Comparison of ENCODE assay signal across 8 cellular contexts in the genomic region with DNA sequence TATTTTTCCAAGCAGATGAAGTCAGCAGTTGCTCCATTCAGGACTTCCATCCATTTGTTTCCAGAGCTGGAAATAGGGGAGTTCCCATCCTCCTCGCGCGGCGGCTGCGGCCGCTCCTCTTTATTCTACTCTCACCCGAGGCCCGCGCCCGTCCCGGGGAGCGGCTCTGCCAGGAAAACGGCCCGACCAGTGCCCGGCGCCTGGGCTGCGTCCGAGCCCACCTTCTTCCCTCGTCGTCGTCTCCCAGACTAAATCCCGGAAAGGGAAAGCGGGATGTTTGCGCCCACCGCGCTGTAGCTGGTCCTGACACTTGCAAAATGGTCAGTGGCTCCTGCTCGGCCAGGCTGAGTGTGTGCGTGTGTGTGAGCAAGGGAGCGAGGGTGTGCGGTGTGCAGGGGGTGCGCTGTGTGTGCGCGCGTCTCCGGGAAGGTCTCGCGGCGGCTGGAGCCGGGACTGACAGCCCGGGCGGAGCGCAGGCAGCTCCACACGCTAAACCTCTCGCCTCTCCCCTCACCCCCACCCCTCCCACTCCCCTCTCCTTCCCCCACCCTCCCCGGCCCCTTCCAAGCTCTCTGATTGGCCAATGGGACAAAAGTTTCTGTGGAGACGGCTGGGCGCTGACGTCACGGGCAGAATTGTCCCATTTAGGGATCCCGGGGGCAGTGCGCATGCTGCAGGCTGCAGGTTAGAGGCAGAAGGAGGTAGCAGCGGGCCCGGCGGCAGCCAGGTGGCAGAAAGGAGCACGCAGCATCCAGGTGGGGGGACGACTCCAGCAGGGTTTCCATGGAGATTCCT. TPM values are rescaled to one million over a fixed set of nuclear protein-coding genes. Genes with fewer than 3 reads are reported as not detected.
A peak's percentile ranks its signal among the peaks of the same experiment; 100 is the strongest.
DNase-seq lines count a peak whose midpoint lies in the region; ATAC-seq and TF ChIP-seq lines count a peak whose summit lies in the region.

Gene NOL4, minus strand, starts transcription at position 491 of the 795 bp plus-strand sequence. CDS start 1,660 bp downstream, outside the sequence.

- H2BK5ac ChIP-seq in H9 (ENCODE audit: insufficient read length, low read length) = no peak within 1 kb of the TSS

- no peak within 1 kb of the TSS for H2BK15ac ChIP-seq in H9 (ENCODE audit: low read depth, low read length)

- peak within 1 kb of the TSS; percentile 46 for H3K18ac ChIP-seq in H9 (ENCODE audit: insufficient read length, low read depth, low read length)

- intact Hi-C loops in CD8-positive, alpha-beta T cell (cut with DNase I, micrococcal nuclease) = no loop called here
- intact Hi-C loops in natural killer cell (cut with micrococcal nuclease) = no loop called here

- H3K4me3 Mint-ChIP-seq in H9 (peak within 1 kb of the TSS; percentile 67 to 90), natural killer cell (no peak within 1 kb of the TSS)
- H3K4me3 Mint-ChIP-seq in CD8-positive, alpha-beta T cell = no peak within 1 kb of the TSS

- H3K4me2 ChIP-seq in H9 (ENCODE audit: insufficient read depth, insufficient read length, low read length) = peak within 1 kb of the TSS; percentile 85

- no peaks in the 10 kb centered on the region for H3K79me1 ChIP-seq in H9 (ENCODE audit: insufficient read depth, low read depth, low read length, poor library complexity, severe bottlenecking)

- H3K27me3 Mint-ChIP-seq in H9 (ENCODE audit: low read depth) (peaks cover 50% of the 10 kb centered on the region), natural killer cell (ENCODE audit: low read depth in 2 of 2) (peaks cover 27 to 32% of the 10 kb centered on the region in 2 donors)
- peaks cover 23% of the 10 kb centered on the region for H3K27me3 Mint-ChIP-seq in CD8-positive, alpha-beta T cell (ENCODE audit: low read depth)

- H3K9ac ChIP-seq in H9 (ENCODE audit: extremely low read depth, insufficient read length, low read length) = peak within 1 kb of the TSS; percentile 45

- H3T11ph ChIP-seq in H9 (ENCODE audit: low read length) = no peak within 1 kb of the TSS

- H3K36me3 Mint-ChIP-seq in H9 (ENCODE audit: insufficient read depth in 1 of 3, low read depth in 3 of 3) (no peaks in the 10 kb centered on the region; a peak in 1 of 7 replicates), natural killer cell (no peaks in the 10 kb centered on the region)
- H3K36me3 Mint-ChIP-seq in CD8-positive, alpha-beta T cell = no peaks in the 10 kb centered on the region

- H2BK12ac ChIP-seq in H9 (ENCODE audit: insufficient read length, low read depth, low read length) = no peak within 1 kb of the TSS

- peaks cover 17 to 22% of the 10 kb centered on the region in 2 experiments for H3K4me1 Mint-ChIP-seq in H9
- H3K4me1 Mint-ChIP-seq in CD8-positive, alpha-beta T cell (ENCODE audit: low read depth) = no peaks in the 10 kb centered on the region
- H3K4me1 Mint-ChIP-seq in natural killer cell = no peaks in the 10 kb centered on the region

- H3K4me3 ChIP-seq in CD8-positive, alpha-beta T cell (ENCODE audit: low read depth, low read length) = no peak within 1 kb of the TSS

- peak within 1 kb of the TSS in 1 of 3 experiments; percentile 72; a peak in 1 of 7 replicates for H3K27ac Mint-ChIP-seq in H9
- H3K27ac Mint-ChIP-seq in CD8-positive, alpha-beta T cell = no peak within 1 kb of the TSS
- H3K27ac Mint-ChIP-seq in natural killer cell = no peak within 1 kb of the TSS

- H3K14ac ChIP-seq in H9 (ENCODE audit: insufficient read depth, low read length) = 0 out of 2 replicates have a peak within 1 kb of the TSS, but pooled peaks have one; percentile 51

- peaks cover 25% of the 10 kb centered on the region for H3K23me2 ChIP-seq in H9 (ENCODE audit: insufficient read length, low read depth, low read length, poor library complexity, severe bottlenecking)

- H2AFZ ChIP-seq in H9 (ENCODE audit: low read length) = no peak within 1 kb of the TSS

- WGBS in H9 (ENCODE audit: extremely low coverage, insufficient read length, low lambda C conversion rate) = no CpG with 5 or more reads among the region's 56 CpGs

- no peaks in the 10 kb centered on the region for H3K9me3 Mint-ChIP-seq in H9
- H3K9me3 Mint-ChIP-seq in CD8-positive, alpha-beta T cell = peaks cover 7% of the 10 kb centered on the region
- H3K9me3 Mint-ChIP-seq in natural killer cell = peaks cover 3 to 5% of the 10 kb centered on the region in 2 donors

- DNase-seq in H9 (peak; percentile 99), NCI-H748 (lab: John Stamatoyannopoulos, UW; ENCODE audit: unreplicated experiment) (peak; percentile 100), epithelial cell of prostate (ENCODE audit: low read depth, low spot score) (peak; percentile 12), midbrain (lab: John Stamatoyannopoulos, UW) (peak; percentile 86), natural killer cell (no peak), GDM1 (lab: John Stamatoyannopoulos, UW) (no peak)
- DNase-seq in CD8-positive, alpha-beta T cell = no peak

- H3K79me2 ChIP-seq in H9 (ENCODE audit: insufficient read depth, low read length) = no peaks in the 10 kb centered on the region

- H3K27me3 ChIP-seq in H9 (ENCODE audit: insufficient read depth, low read length) = peaks cover 13% of the 10 kb centered on the region
- peaks cover 2% of the 10 kb centered on the region for H3K27me3 ChIP-seq in CD8-positive, alpha-beta T cell (ENCODE audit: insufficient read depth, low read length)

- no peak within 1 kb of the TSS for H3K4ac ChIP-seq in H9 (ENCODE audit: low read depth, low read length)

- no peaks in the 10 kb centered on the region for H3K4me1 ChIP-seq in H9 (ENCODE audit: insufficient read depth, low read length)
- no peaks in the 10 kb centered on the region for H3K4me1 ChIP-seq in CD8-positive, alpha-beta T cell (ENCODE audit: insufficient read depth, low read length)

- no peaks in the 10 kb centered on the region for H3K9me3 ChIP-seq in H9 (ENCODE audit: control insufficient read depth, low read depth, low read length)
- no peaks in the 10 kb centered on the region for H3K9me3 ChIP-seq in CD8-positive, alpha-beta T cell (ENCODE audit: low read length)

- no peak for ATAC-seq in CD8-positive, alpha-beta T cell
- ATAC-seq in GM21515 (IDR thresholded peaks at IDR 0.05; ENCODE audit: unreplicated experiment) (no peak), natural killer cell (no peak)

- POLR2A ChIA-PET in CD8-positive, alpha-beta T cell (lab: Charles Lee) = no interaction called here

- H3K27ac ChIP-seq in H9 (ENCODE audit: insufficient read length, low read depth, low read length) (no peak within 1 kb of the TSS), epithelial cell of prostate (no peak within 1 kb of the TSS)
- no peak within 1 kb of the TSS for H3K27ac ChIP-seq in CD8-positive, alpha-beta T cell (ENCODE audit: low read depth, low read length)

- H4K91ac ChIP-seq in H9 (ENCODE audit: insufficient read length, low read depth, low read length) = no peak within 1 kb of the TSS

- H2AK5ac ChIP-seq in H9 (ENCODE audit: insufficient read length, low read length) = no peak within 1 kb of the TSS

- H4K20me1 ChIP-seq in H9 (ENCODE audit: control insufficient read depth, insufficient read depth, insufficient read length) = no peaks in the 10 kb centered on the region

- H3K56ac ChIP-seq in H9 (ENCODE audit: insufficient read length, low read depth, low read length) = no peak within 1 kb of the TSS

- no peaks in the 10 kb centered on the region for H3K36me3 ChIP-seq in CD8-positive, alpha-beta T cell (ENCODE audit: insufficient read depth, low read length)

- CTCF ChIA-PET in CD8-positive, alpha-beta T cell (lab: Charles Lee) = no interaction called here

- H3K23ac ChIP-seq in H9 (ENCODE audit: insufficient read length, low read depth, low read length) = no peak within 1 kb of the TSS

- no peak within 1 kb of the TSS for H4K5ac ChIP-seq in H9 (ENCODE audit: insufficient read length, low read depth, low read length)

- H4K8ac ChIP-seq in H9 (replicated peaks; ENCODE audit: insufficient read length, low read depth, low read length) = no peak within 1 kb of the TSS

- no peak within 1 kb of the TSS for H2BK120ac ChIP-seq in H9 (ENCODE audit: low read depth, low read length, poor library complexity, severe bottlenecking)

- no peak within 1 kb of the TSS for H2BK20ac ChIP-seq in H9 (ENCODE audit: low read depth, low read length, poor library complexity, severe bottlenecking)

- TF ChIP-seq CTCF in H9 (conservative IDR thresholded peaks at IDR 0.05) (peak; percentile 79), natural killer cell (IDR thresholded peaks at IDR 0.05) (no peak)
- no peak for TF ChIP-seq CTCF in CD8-positive, alpha-beta T cell (IDR thresholded peaks at IDR 0.05)

RNA-seq across cellular contexts. Expression of gene NOL4, which starts in this region (rescaled TPM):
- total RNA-seq in H9 (2021) (0.74 and 0.81 TPM in 2 replicates), natural killer cell (not detected)
- not detected for total RNA-seq in CD8-positive, alpha-beta T cell

Comparison
In these comparisons a context has a peak if more than half of its experiments do, and no peak if none do; other contexts are left out.
1. Peak in DNase-seq, H3K9ac ChIP-seq and H3K4me2 ChIP-seq in H9; RNA of the gene not detected or under 1 TPM.
2. DNase-seq: peak in NCI-H748 (single experiment), epithelial cell of prostate (single experiment) and midbrain (single experiment); none in CD8-positive, alpha-beta T cell (0 of 7), natural killer cell (single experiment) and GDM1 (single experiment).
3. H3K4me3 Mint-ChIP-seq: peak in H9 (2 of 2); none in CD8-positive, alpha-beta T cell (single experiment) and natural killer cell (single experiment).